In the genomic region with DNA sequence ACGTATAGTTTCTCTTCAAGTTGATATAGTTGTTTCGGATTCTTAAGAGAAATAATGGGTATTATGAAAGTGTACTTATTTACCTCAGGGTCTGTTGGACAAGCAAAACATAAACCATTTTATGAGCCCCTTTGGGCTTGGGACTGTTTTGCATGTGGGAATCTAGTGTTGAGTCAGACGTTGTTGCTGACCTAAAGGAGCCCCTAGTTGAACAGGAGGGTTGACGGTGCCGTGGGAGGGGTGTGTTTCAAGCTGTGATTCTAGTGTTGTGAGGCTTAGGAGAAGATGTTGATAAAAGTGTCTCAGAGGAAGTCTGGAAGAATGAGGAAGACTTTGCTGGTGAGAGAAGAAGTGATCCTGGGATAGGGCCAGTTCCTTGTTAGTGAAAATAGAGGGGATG, we compare ENCODE assay signal across 11 cellular contexts.
DNase-seq lines count a peak whose midpoint lies in the region; ATAC-seq and TF ChIP-seq lines count a peak whose summit lies in the region.
"Had no signal": no experiment of that assay in that cellular context is flagged by ENCODE, and none has a peak within 500 bp of the region (broad histone marks: within the 10 kb centered on the region; RNA-seq: fewer than 3 reads in every experiment).

No MANE protein-coding gene starts in this region.

- H4K20me1 ChIP-seq in Karpas-422 (ENCODE audit: insufficient read depth, low read depth, low read length) (no peaks in the 10 kb centered on the region), osteoblast (ENCODE audit: insufficient read depth, low read length) (peaks cover 8% of the 10 kb centered on the region)

- H2AFZ ChIP-seq in Karpas-422 (ENCODE audit: low read length), result no peak overlapping the region
- no peak overlapping the region for H2AFZ ChIP-seq in osteoblast (ENCODE audit: low read length)

- H3K9me3 ChIP-seq in Karpas-422 (ENCODE audit: low read length) (no peaks in the 10 kb centered on the region), osteoblast (ENCODE audit: low read depth, low read length) (no peaks in the 10 kb centered on the region)
- H3K9me3 ChIP-seq in effector memory CD4-positive, alpha-beta T cell (ENCODE audit: control insufficient read depth, low read length), result no peaks in the 10 kb centered on the region

- H3K4me2 ChIP-seq in Karpas-422 (ENCODE audit: low read depth, low read length, poor library complexity, severe bottlenecking) (no peak overlapping the region), osteoblast (ENCODE audit: insufficient read depth, low read length) (no peak overlapping the region)

- H3K36me3 ChIP-seq in Karpas-422 (ENCODE audit: insufficient read depth, low read length) (no peaks in the 10 kb centered on the region), osteoblast (ENCODE audit: insufficient read depth, low read length) (no peaks in the 10 kb centered on the region)
- no peaks in the 10 kb centered on the region for H3K36me3 ChIP-seq in effector memory CD4-positive, alpha-beta T cell (ENCODE audit: control insufficient read depth, insufficient read depth, low read length)

- ATAC-seq in GM18867 (IDR thresholded peaks at IDR 0.05; ENCODE audit: unreplicated experiment) (peak; percentile 56), HG02588 (IDR thresholded peaks at IDR 0.05; ENCODE audit: unreplicated experiment) (peak; percentile 73)
- ATAC-seq: activated CD8-positive, alpha-beta memory T cell treated with anti-CD3 and anti-CD28 coated beads, Interleukin-2, amount 10 ng/mL, durations not matched to agents 7 days and 5 days had no signal

- H3K27me3 ChIP-seq in Karpas-422 (ENCODE audit: low read length) (no peaks in the 10 kb centered on the region), osteoblast (ENCODE audit: insufficient read depth, low read length) (no peaks in the 10 kb centered on the region)
- no peaks in the 10 kb centered on the region for H3K27me3 ChIP-seq in effector memory CD4-positive, alpha-beta T cell (replicated peaks; ENCODE audit: control insufficient read depth, insufficient read depth, low read length, poor library complexity, severe bottlenecking)

- peak overlapping the region; percentile 19 for H3K27ac ChIP-seq in Karpas-422 (ENCODE audit: low read length)
- no peak overlapping the region for H3K27ac ChIP-seq in osteoblast (ENCODE audit: low read depth, low read length)
- no peak overlapping the region for H3K27ac ChIP-seq in effector memory CD4-positive, alpha-beta T cell (ENCODE audit: insufficient read depth, low read length, poor library complexity, severe bottlenecking)

- H3K79me2 ChIP-seq in Karpas-422 (ENCODE audit: low read length) (peaks cover 98% of the 10 kb centered on the region), osteoblast (ENCODE audit: insufficient read depth, low read length) (peaks cover 49% of the 10 kb centered on the region)

- no peaks in the 10 kb centered on the region for H3K9me2 ChIP-seq in Karpas-422 (replicated peaks; ENCODE audit: insufficient read depth, low read length)

- no peak for TF ChIP-seq CTCF in osteoblast (IDR thresholded peaks at IDR 0.05; ENCODE audit: extremely low read depth, low read depth, low read length)

- H3K4me3 ChIP-seq in Karpas-422 (ENCODE audit: low read length) (no peak overlapping the region), osteoblast (ENCODE audit: insufficient read depth, low read length) (no peak overlapping the region)
- H3K4me3 ChIP-seq in effector memory CD4-positive, alpha-beta T cell (ENCODE audit: insufficient read depth, low read depth, low read length, poor library complexity, severe bottlenecking), result no peak overlapping the region

- H3K4me1 ChIP-seq in Karpas-422 (ENCODE audit: low read length), result peaks cover 52% of the 10 kb centered on the region
- H3K4me1 ChIP-seq in osteoblast (ENCODE audit: insufficient read depth, low read length), result peaks cover 4% of the 10 kb centered on the region
- H3K4me1 ChIP-seq in effector memory CD4-positive, alpha-beta T cell (ENCODE audit: control insufficient read depth, insufficient read depth, low read length, poor library complexity, severe bottlenecking), result peaks cover 2% of the 10 kb centered on the region

- H3K9ac ChIP-seq in Karpas-422 (ENCODE audit: low read length), result no peak overlapping the region

- DNase-seq in Karpas-422 (no peak), osteoblast (ENCODE audit: insufficient read length, low spot score, missing footprints) (peak; percentile 62), T-helper 1 cell (no peak), NCI-H1105 (lab: John Stamatoyannopoulos, UW) (no peak), GM03348 (ENCODE audit: low spot score) (no peak)
- DNase-seq in effector memory CD4-positive, alpha-beta T cell, result no peak
- DNase-seq: activated CD8-positive, alpha-beta memory T cell treated with anti-CD3 and anti-CD28 coated beads, Interleukin-2, amount 10 ng/mL, durations not matched to agents 7 days and 5 days; cerebellar nuclear complex; NCI-H1092 had no signal
